Comparison of ENCODE assay signal across 8 cellular contexts in genomic region chr10:73110345-73110849, GRCh38. TPM values are rescaled to one million over a fixed set of nuclear protein-coding genes. Genes with fewer than 3 reads are reported as not detected.
DNase-seq lines count a peak whose midpoint lies in the region; ATAC-seq, FAIRE-seq and TF ChIP-seq lines count a peak whose summit lies in the region.

Gene NUDT13 (plus strand): TSS chr10:73110455. CDS start chr10:73114366, 3,911 bp downstream.

- DNase-seq in GM12891 (ENCODE audit: insufficient read length, low spot score) = peak; percentile 36
- DNase-seq in SK-N-MC (ENCODE audit: low read depth, low spot score) = no peak
- DNase-seq in amniotic epithelial cell (ENCODE audit: low read depth) = peak; percentile 83
- DNase-seq in Right ventricle myocardium superior = peak; percentile 61
- DNase-seq in nucleus accumbens (lab: John Stamatoyannopoulos, UW) = peak in 53 of 56 donors; percentile 4 to 88 (median 57)
- peak; percentile 88 for DNase-seq in urothelium cell line (ENCODE audit: low spot score)

- no peak for TF ChIP-seq POLR2A in GM12891 (IDR thresholded peaks at IDR 0.05; ENCODE audit: low read depth, low read length)

- FAIRE-seq in GM12891 (lab: Jason Lieb, UNC) (peak; percentile 93), urothelium cell line (lab: Jason Lieb, UNC) (no peak)

- peak; percentile 55 for ATAC-seq in HG03439 (IDR thresholded peaks at IDR 0.05; ENCODE audit: unreplicated experiment)
- ATAC-seq in Right ventricle myocardium superior (ENCODE audit: poor library complexity) = peak; percentile 97
- no peak for ATAC-seq in GM18517 (IDR thresholded peaks at IDR 0.05; ENCODE audit: unreplicated experiment)

- intact Hi-C loops in Right ventricle myocardium superior (cut with DNase I) = no loop called here

- H3K36me3 ChIP-seq in SK-N-MC (ENCODE audit: insufficient read depth, low read length) = no peaks in the 10 kb centered on the region; the same call in 1 of the 2 replicates

- H3K27ac ChIP-seq in SK-N-MC = no peak within 1 kb of the TSS

- no peak within 1 kb of the TSS for H3K9ac ChIP-seq in SK-N-MC (ENCODE audit: insufficient read length)

- H3K4me3 ChIP-seq in SK-N-MC = peak within 1 kb of the TSS; percentile 45; the same call in 1 of the 2 replicates

- H3K9me3 ChIP-seq in SK-N-MC (ENCODE audit: low read depth, low read length) = no peaks in the 10 kb centered on the region

TF ChIP-seq in GM12891, 5 proteins besides CTCF, POLR2A, EP300 and RAD21:
- TF ChIP-seq POLR2AphosphoS5 (IDR thresholded peaks at IDR 0.05; ENCODE audit: low read depth, low read length) (0 out of 2 replicates have a peak, but pooled peaks have one; percentile 25), SPI1 (IDR thresholded peaks at IDR 0.05; ENCODE audit: low read depth, low read length) (0 out of 2 replicates have a peak, but pooled peaks have one; percentile 30), PAX5 (IDR thresholded peaks at IDR 0.05; ENCODE audit: insufficient read depth, low read length, severe bottlenecking) (no peak)

RNA-seq across cellular contexts. Expression of gene NUDT13, which starts in this region (rescaled TPM):
- 2.8 TPM for polyA plus RNA-seq in GM12891 (2012; ENCODE audit: low read depth, missing spikeins)
- total RNA-seq in Right ventricle myocardium superior = 4.1 TPM
